In genomic region chr10:34464000-34464399, GRCh38 we compare ENCODE assay signal across 23 cellular contexts.
"Had no signal": no experiment of that assay in that cellular context is flagged by ENCODE, and none has a peak within 500 bp of the region (broad histone marks: within the 10 kb centered on the region; RNA-seq: fewer than 3 reads in every experiment).

No MANE protein-coding gene starts in this region.

- H3K27me3 ChIP-seq: ascending aorta, brain microvascular endothelial cell, esophagus squamous epithelium, gastroesophageal sphincter had no signal

- DNase-seq: activated CD4-positive, alpha-beta memory T cell treated with anti-CD3 and anti-CD28 coated beads, Interleukin-2, amount 10 ng/mL, durations not matched to agents 7 days and 5 days; activated CD4-positive, alpha-beta T cell treated with anti-CD3 and anti-CD28 coated beads for 1 hour; activated CD4-positive, alpha-beta T cell treated with anti-CD3 and anti-CD28 coated beads for 4 hours; activated CD4-positive, alpha-beta T cell treated with anti-CD3 and anti-CD28 coated beads, Interleukin-2, amount 10 ng/mL, durations not matched to agents 7 days and 5 days; activated CD4-positive, alpha-beta T cell treated with anti-CD3 and anti-CD28 coated beads, Interleukin-2, amount 50 U/mL, for 4 hours; activated CD4-positive, CD25-positive, alpha-beta regulatory T cell; activated CD8-positive, alpha-beta memory T cell treated with anti-CD3 and anti-CD28 coated beads, Interleukin-2, amount 50 U/mL, for 48 hours; activated gamma-delta T cell; activated naive CD4-positive, alpha-beta T cell; activated naive CD4-positive, alpha-beta T cell treated with anti-CD3 and anti-CD28 coated beads, Interleukin-2, amount 10 ng/mL, durations not matched to agents 7 days and 5 days; activated naive CD8-positive, alpha-beta T cell treated with anti-CD3 and anti-CD28 coated beads, Interleukin-2, amount 10 ng/mL, durations not matched to agents 7 days and 5 days; activated T-cell treated with anti-CD3 and anti-CD28 coated beads for 4 hours; activated T-cell treated with anti-CD3 and anti-CD28 coated beads, Interleukin-2, amount 50 U/mL, for 24 hours; activated T-cell treated with anti-CD3 and anti-CD28 coated beads, Interleukin-2, amount 50 U/mL, for 72 hours; brain microvascular endothelial cell; effector CD8-positive, alpha-beta T cell; esophagus squamous epithelium; foreskin melanocyte; T-helper 2 cell had no signal

- H3K4me3 ChIP-seq: ascending aorta, coronary artery, esophagus squamous epithelium, gastroesophageal sphincter had no signal

- H3K4me1 ChIP-seq: ascending aorta, esophagus squamous epithelium, gastroesophageal sphincter had no signal

- H3K36me3 ChIP-seq: ascending aorta, brain microvascular endothelial cell had no signal

- H3K27ac ChIP-seq: ascending aorta, brain microvascular endothelial cell, coronary artery, epithelial cell of prostate, esophagus squamous epithelium, gastroesophageal sphincter had no signal

- H3K9me3 ChIP-seq: ascending aorta, esophagus squamous epithelium, gastroesophageal sphincter had no signal
